In the genomic region with DNA sequence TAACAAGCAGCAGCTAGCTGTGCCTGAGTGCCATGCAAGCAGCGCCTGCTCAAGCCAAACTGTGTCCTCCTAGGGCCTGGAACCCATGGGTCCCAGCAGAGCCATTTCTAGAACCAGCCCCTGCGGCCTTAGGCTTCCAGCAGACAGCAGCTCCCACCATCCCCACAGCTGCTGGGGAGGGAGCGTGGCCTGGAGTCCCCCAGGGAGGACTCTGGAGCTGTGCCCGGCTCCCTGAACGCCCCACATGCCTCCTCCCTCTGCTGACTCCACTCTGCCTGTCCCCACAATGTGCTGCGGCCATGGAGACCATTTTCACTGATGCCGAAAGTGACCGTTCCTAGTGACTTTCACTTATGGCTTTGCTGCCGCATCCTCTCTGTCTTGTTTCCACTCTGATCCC, we compare ENCODE assay signal across 22 cellular contexts. TPM values are rescaled to one million over a fixed set of nuclear protein-coding genes. Genes with fewer than 3 reads are reported as not detected.
DNase-seq lines count a peak whose midpoint lies in the region; ATAC-seq, FAIRE-seq and TF ChIP-seq lines count a peak whose summit lies in the region.
"Had no signal": no experiment of that assay in that cellular context is flagged by ENCODE, and none has a peak within 500 bp of the region (broad histone marks: within the 10 kb centered on the region; RNA-seq: fewer than 3 reads in every experiment).

No MANE protein-coding gene starts in this region.

- H3K4me1 ChIP-seq in heart right ventricle (no peaks in the 10 kb centered on the region), right atrium auricular region (no peaks in the 10 kb centered on the region)
- H3K4me1 ChIP-seq: Caco-2 had no signal

- FAIRE-seq in GM19239 (lab: Jason Lieb, UNC), result no peak

- H3K4me1 Mint-ChIP-seq in WTC11 (no peaks in the 10 kb centered on the region), glutamatergic neuron (ENCODE audit: low read depth, unreplicated experiment) (peaks cover 19% of the 10 kb centered on the region)
- H3K4me1 Mint-ChIP-seq in stimulated activated naive B cell treated with anti-CD40 and anti-IgM and Interleukin-4, amounts not matched to agents 10 μg/mL and 1 μg/mL and 100 μg/mL, for 72 hours, result no peaks in the 10 kb centered on the region

- CTCF ChIA-PET in WTC11 (lab: Charles Lee), result no interaction called here

- POLR2A ChIA-PET in WTC11 (lab: Charles Lee), result no interaction called here

- no peak overlapping the region for H3K27ac ChIP-seq in heart right ventricle
- H3K27ac ChIP-seq in right atrium auricular region, result no peak overlapping the region
- H3K27ac ChIP-seq: GM23248, PC-9 had no signal

- peak in 5 of 8 donors; percentile 24 to 54 (median 33) for ATAC-seq in heart right ventricle
- no peak for ATAC-seq in WTC11
- no peak for ATAC-seq in stimulated activated naive B cell treated with anti-CD40 and anti-IgM and Interleukin-4, amounts not matched to agents 10 μg/mL and 1 μg/mL and 100 μg/mL, for 72 hours (replicated peaks)
- ATAC-seq in HG03432 (IDR thresholded peaks at IDR 0.05; ENCODE audit: unreplicated experiment), result no peak
- ATAC-seq: CD8-positive, alpha-beta T cell had no signal

- no peaks in the 10 kb centered on the region for H3K27me3 ChIP-seq in heart right ventricle
- no peaks in the 10 kb centered on the region for H3K27me3 ChIP-seq in right atrium auricular region
- H3K27me3 ChIP-seq: MG63 had no signal

- H3K9me3 ChIP-seq in heart right ventricle (no peaks in the 10 kb centered on the region), right atrium auricular region (no peaks in the 10 kb centered on the region)
- H3K9me3 ChIP-seq: Caco-2, MG63 had no signal

- H3K36me3 ChIP-seq in heart right ventricle (peaks cover 0 to 99% (median 50%) of the 10 kb centered on the region in 9 donors), right atrium auricular region (peaks cover 57% of the 10 kb centered on the region)
- H3K36me3 ChIP-seq: MG63 had no signal

- intact Hi-C loops in heart right ventricle (cut with DNase I), result no loop called here

- H3K36me3 Mint-ChIP-seq in WTC11 (peaks cover 20% of the 10 kb centered on the region), glutamatergic neuron (ENCODE audit: unreplicated experiment) (peaks cover 6% of the 10 kb centered on the region)
- peaks cover 31 to 40% of the 10 kb centered on the region in 2 donors for H3K36me3 Mint-ChIP-seq in stimulated activated naive B cell treated with anti-CD40 and anti-IgM and Interleukin-4, amounts not matched to agents 10 μg/mL and 1 μg/mL and 100 μg/mL, for 72 hours

- DNase-seq in heart right ventricle, result peak; percentile 13 to 50
- DNase-seq in right atrium auricular region (ENCODE audit: low spot score), result no peak
- no peak for DNase-seq in WTC11 (ENCODE audit: low spot score)
- no peak for DNase-seq in glutamatergic neuron
- DNase-seq in stimulated activated naive B cell treated with anti-CD40 and anti-IgM and Interleukin-4, amounts not matched to agents 10 μg/mL and 1 μg/mL and 100 μg/mL, for 72 hours, result no peak
- DNase-seq in GM19239 (ENCODE audit: insufficient read length, low spot score), result no peak
- DNase-seq: C1 segment of cervical spinal cord; Caco-2; CD8-positive, alpha-beta T cell; DND-41; GM23248; H7; KBM-7; MG63; NCI-H1105 treated with DMSO at 0.1 percent for 48 hours; NCI-H146; NCI-H1930; NCI-H2227 treated with DMSO at 0.1 percent for 48 hours; NCI-H526 treated with DMSO at 0.1 percent for 48 hours; PC-9; SHP77 treated with DMSO at 0.1 percent for 48 hours had no signal

- H3K27me3 Mint-ChIP-seq in WTC11 (ENCODE audit: low read depth) (no peaks in the 10 kb centered on the region), glutamatergic neuron (ENCODE audit: unreplicated experiment) (peaks cover 13% of the 10 kb centered on the region)
- H3K27me3 Mint-ChIP-seq in stimulated activated naive B cell treated with anti-CD40 and anti-IgM and Interleukin-4, amounts not matched to agents 10 μg/mL and 1 μg/mL and 100 μg/mL, for 72 hours, result no peaks in the 10 kb centered on the region

- H3K9me3 Mint-ChIP-seq in WTC11 (peaks cover 11% of the 10 kb centered on the region), glutamatergic neuron (ENCODE audit: unreplicated experiment) (peaks cover 20% of the 10 kb centered on the region)
- peaks cover 5 to 6% of the 10 kb centered on the region in 2 donors for H3K9me3 Mint-ChIP-seq in stimulated activated naive B cell treated with anti-CD40 and anti-IgM and Interleukin-4, amounts not matched to agents 10 μg/mL and 1 μg/mL and 100 μg/mL, for 72 hours
- H3K9me3 Mint-ChIP-seq: CD8-positive, alpha-beta T cell had no signal

- H3K27ac Mint-ChIP-seq in WTC11 (peak overlapping the region; percentile 59; the same call in 1 of the 2 replicates), glutamatergic neuron (ENCODE audit: unreplicated experiment) (peak overlapping the region; percentile 95)
- H3K27ac Mint-ChIP-seq in stimulated activated naive B cell treated with anti-CD40 and anti-IgM and Interleukin-4, amounts not matched to agents 10 μg/mL and 1 μg/mL and 100 μg/mL, for 72 hours, result peak overlapping the region; percentile 44
- H3K27ac Mint-ChIP-seq: CD8-positive, alpha-beta T cell had no signal

- H3K4me3 ChIP-seq in heart right ventricle (no peak overlapping the region), right atrium auricular region (no peak overlapping the region)
- H3K4me3 ChIP-seq: GM23248, MG63, PC-9 had no signal

- WGBS in heart right ventricle, 2 donors, result 68 to 74% methylated on average over 9 of the region's 9 CpGs

- no peak overlapping the region for H3K4me3 Mint-ChIP-seq in WTC11
- peak overlapping the region; percentile 67 for H3K4me3 Mint-ChIP-seq in glutamatergic neuron (ENCODE audit: unreplicated experiment)
- H3K4me3 Mint-ChIP-seq in stimulated activated naive B cell treated with anti-CD40 and anti-IgM and Interleukin-4, amounts not matched to agents 10 μg/mL and 1 μg/mL and 100 μg/mL, for 72 hours, result no peak overlapping the region
- H3K4me3 Mint-ChIP-seq: CD8-positive, alpha-beta T cell had no signal

- TF ChIP-seq CTCF in heart right ventricle (IDR thresholded peaks at IDR 0.05), result no peak
- no peak for TF ChIP-seq CTCF in right atrium auricular region (IDR thresholded peaks at IDR 0.05)
- TF ChIP-seq CTCF in WTC11 (IDR thresholded peaks at IDR 0.05), result no peak
- TF ChIP-seq CTCF in glutamatergic neuron (IDR thresholded peaks at IDR 0.05; ENCODE audit: partially characterized antibody, unreplicated experiment), result no peak

TF ChIP-seq in WTC11, 78 proteins besides CTCF, POLR2A, EP300 and RAD21:
- TF ChIP-seq ZNF416 (CRISPR knock-in tag; IDR thresholded peaks at IDR 0.05), result no peak
- TF ChIP-seq, protein P1, sequence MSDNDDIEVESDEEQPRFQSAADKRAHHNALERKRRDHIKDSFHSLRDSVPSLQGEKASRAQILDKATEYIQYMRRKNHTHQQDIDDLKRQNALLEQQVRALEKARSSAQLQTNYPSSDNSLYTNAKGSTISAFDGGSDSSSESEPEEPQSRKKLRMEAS (CRISPR knock-in tag; IDR thresholded peaks at IDR 0.05), result no peak

RNA-seq across cellular contexts. Expression of a gene that starts 45.9 kb away (rescaled TPM):
- total RNA-seq in heart right ventricle (10 to 100 TPM; 21.0 to 38.1 (median 26.9) TPM), right atrium auricular region (10 to 100 TPM; 27.8 to 52.2 TPM), WTC11 (2021) (108 to 121 TPM (median 108 TPM) in 3 replicates), glutamatergic neuron (ENCODE audit: unreplicated experiment) (123 TPM)
- 100 to 1,000 TPM in 1 of 2 donors, 10 to 100 TPM in 1; 48.6 to 105 TPM for polyA plus RNA-seq in heart right ventricle

RNA-seq across cellular contexts. Expression of a gene that starts 46.0 kb away (rescaled TPM):
- total RNA-seq in heart right ventricle, result 10 to 100 TPM; 15.6 to 27.9 (median 19.0) TPM
- polyA plus RNA-seq in heart right ventricle, result 10 to 100 TPM; 16.3 to 49.6 TPM
- 10 to 100 TPM; 20.2 to 24.0 TPM for total RNA-seq in right atrium auricular region
- 6.4 to 10.6 TPM (median 9.2 TPM) in 3 replicates for total RNA-seq in WTC11 (2021)
- total RNA-seq in glutamatergic neuron (ENCODE audit: unreplicated experiment), result 62.7 TPM

Comparison
In these comparisons a context has a peak if more than half of its experiments do, and no peak if none do; other contexts are left out.
1. DNase-seq: peak in heart right ventricle (2 of 2); none in right atrium auricular region (single experiment), WTC11 (single experiment), glutamatergic neuron (single experiment), stimulated activated naive B cell treated with anti-CD40 and anti-IgM and Interleukin-4, amounts not matched to agents 10 μg/mL and 1 μg/mL and 100 μg/mL, for 72 hours (single experiment) and GM19239 (single experiment).
2. ATAC-seq: peak in heart right ventricle (5 of 8); none in WTC11 (single experiment), stimulated activated naive B cell treated with anti-CD40 and anti-IgM and Interleukin-4, amounts not matched to agents 10 μg/mL and 1 μg/mL and 100 μg/mL, for 72 hours (0 of 2) and HG03432 (single experiment).
3. H3K27ac Mint-ChIP-seq: peak in every context shown above with its lines; median percentile 95 in glutamatergic neuron; 59 in WTC11; 44 in stimulated activated naive B cell treated with anti-CD40 and anti-IgM and Interleukin-4, amounts not matched to agents 10 μg/mL and 1 μg/mL and 100 μg/mL, for 72 hours.